ENCODE assay signal across 8 cellular contexts in genomic region chr10:28663576-28664368, GRCh38. TPM values are rescaled to one million over a fixed set of nuclear protein-coding genes. Genes with fewer than 3 reads are reported as not detected.
DNase-seq lines count a peak whose midpoint lies in the region; ATAC-seq, FAIRE-seq and TF ChIP-seq lines count a peak whose summit lies in the region.

No MANE protein-coding gene starts in this region.

- H3K27ac ChIP-seq in WERI-Rb-1 (no peak overlapping the region), mammary epithelial cell (ENCODE audit: insufficient read depth, low read depth, low read length) (no peak overlapping the region), keratinocyte (ENCODE audit: control insufficient read depth, insufficient read depth, low read length) (no peak overlapping the region)

- in situ Hi-C loops in mammary epithelial cell (cut with MboI; ENCODE audit: low sequenced_read_pairs in 2 of 2): loop anchor here (10.0 kb wide), 3 partner anchors 321 to 641 kb away; no protein-coding TSS in a partner anchor

- CTCF ChIA-PET in mammary epithelial cell (lab: Charles Lee; ENCODE audit: low non-redundant PET): interaction anchor here (0.5 to 1.1 kb wide), 6 partner anchors 10 to 824 kb away, joined by 4 to 7 read pairs (median 6); no protein-coding TSS in a partner anchor

- H3K9me3 ChIP-seq in WERI-Rb-1 (ENCODE audit: severe bottlenecking): no peaks in the 10 kb centered on the region
- H3K9me3 ChIP-seq in mammary epithelial cell (replicated peaks; ENCODE audit: insufficient read depth, low read length): no peaks in the 10 kb centered on the region
- no peaks in the 10 kb centered on the region for H3K9me3 ChIP-seq in keratinocyte (ENCODE audit: control insufficient read depth, low read depth, low read length)

- WGBS in mammary epithelial cell (ENCODE audit: low coverage, missing lambda C conversion rate): 11% methylated on average over 8 of the region's 9 CpGs

- no peak overlapping the region for H2AFZ ChIP-seq in mammary epithelial cell (ENCODE audit: low read depth, low read length)
- no peak overlapping the region for H2AFZ ChIP-seq in keratinocyte (ENCODE audit: control insufficient read depth, low read length)

- H3K9me1 ChIP-seq in keratinocyte (ENCODE audit: control insufficient read depth, extremely low read depth, insufficient read depth, low read length): no peaks in the 10 kb centered on the region

- ATAC-seq in GM18867 (IDR thresholded peaks at IDR 0.05; ENCODE audit: unreplicated experiment): peak; percentile 95
- ATAC-seq in HG03095 (IDR thresholded peaks at IDR 0.05; ENCODE audit: unreplicated experiment): peak; percentile 70

- H3K4me3 ChIP-seq in AG09309 (ENCODE audit: control insufficient read depth, low read depth, low read length) (no peak overlapping the region), WERI-Rb-1 (ENCODE audit: low read depth, low read length) (no peak overlapping the region), mammary epithelial cell (replicated peaks in 1 of 3; ENCODE audit: insufficient read depth in 1 of 3, low read depth in 2 of 3, low read length in 3 of 3) (no peak overlapping the region), keratinocyte (ENCODE audit: control insufficient read depth in 2 of 3, extremely low read depth in 1 of 3, insufficient read depth in 2 of 3, low read depth in 1 of 3, low read length in 3 of 3) (no peak overlapping the region)

- no TSS peak for BruUV-seq in mammary epithelial cell (replicated peaks; lab: Mats Ljungman, UMichigan)

- H3K9ac ChIP-seq in mammary epithelial cell (ENCODE audit: insufficient read depth, low read length) (no peak overlapping the region), keratinocyte (ENCODE audit: control insufficient read depth, extremely low read depth, insufficient read depth, low read length) (no peak overlapping the region)

- H3K4me2 ChIP-seq in mammary epithelial cell (ENCODE audit: insufficient read depth, low read depth, low read length) (no peak overlapping the region), keratinocyte (ENCODE audit: control insufficient read depth, extremely low read depth, insufficient read depth, low read depth, low read length) (no peak overlapping the region)

- dilution Hi-C loops in mammary epithelial cell (cut with HindIII; ENCODE audit: low sequenced_read_pairs) (no loop called here), keratinocyte (cut with MboI; ENCODE audit: extremely low pct_ligation_motif_present, low sequenced_read_pairs) (no loop called here)

- H3K79me2 ChIP-seq in mammary epithelial cell (ENCODE audit: insufficient read depth, low read length) (no peaks in the 10 kb centered on the region), keratinocyte (ENCODE audit: control insufficient read depth, insufficient read depth, low read length) (no peaks in the 10 kb centered on the region)

- TF ChIP-seq CTCF in AG09309 (IDR thresholded peaks at IDR 0.05; ENCODE audit: control insufficient read depth, insufficient read depth, low read depth, low read length, missing control alignments) (peak; percentile 99), WERI-Rb-1 (IDR thresholded peaks at IDR 0.05; ENCODE audit: low read depth, low read length) (peak; percentile 77), mammary epithelial cell (conservative IDR thresholded peaks at IDR 0.05 in 1 of 2, IDR thresholded peaks at IDR 0.05 in 1 of 2; ENCODE audit: extremely low read depth in 1 of 2, insufficient read depth in 1 of 2, low read depth in 1 of 2, low read length in 2 of 2) (peak; percentile 98 to 99), keratinocyte (optimal IDR thresholded peaks at IDR 0.05 in 1 of 3, IDR thresholded peaks at IDR 0.05 in 1 of 3, conservative IDR thresholded peaks at IDR 0.05 in 1 of 3; ENCODE audit: extremely low read depth in 1 of 3, insufficient read depth in 2 of 3, low read length in 3 of 3) (peak; percentile 92 to 98 (median 96))

- H3K36me3 ChIP-seq in WERI-Rb-1: no peaks in the 10 kb centered on the region
- no peaks in the 10 kb centered on the region for H3K36me3 ChIP-seq in mammary epithelial cell (ENCODE audit: insufficient read depth, low read length)
- H3K36me3 ChIP-seq in keratinocyte (ENCODE audit: control insufficient read depth in 2 of 2, extremely low read depth in 1 of 2, insufficient read depth in 2 of 2, low read length in 2 of 2): no peaks in the 10 kb centered on the region

- FAIRE-seq in keratinocyte (lab: Jason Lieb, UNC): peak; percentile 87

- H4K20me1 ChIP-seq in mammary epithelial cell (ENCODE audit: insufficient read depth, low read length) (no peaks in the 10 kb centered on the region), keratinocyte (ENCODE audit: control insufficient read depth, extremely low read depth, insufficient read depth, low read length) (no peaks in the 10 kb centered on the region)

- no peaks in the 10 kb centered on the region for H3K27me3 ChIP-seq in WERI-Rb-1 (ENCODE audit: insufficient read depth, low read depth, severe bottlenecking)
- H3K27me3 ChIP-seq in mammary epithelial cell (ENCODE audit: insufficient read depth, low read length): peaks cover 2% of the 10 kb centered on the region
- H3K27me3 ChIP-seq in keratinocyte (ENCODE audit: control insufficient read depth, extremely low read depth, insufficient read depth, low read length): peaks cover 15% of the 10 kb centered on the region

- DNase-seq in AG09309 (ENCODE audit: low read depth) (peak; percentile 56), NCI-H2171 treated with DMSO at 0.1 percent for 48 hours (lab: John Stamatoyannopoulos, UW) (peak; percentile 49), WERI-Rb-1 (peak; percentile 61), mammary epithelial cell (peak; percentile 59), keratinocyte (ENCODE audit: low read depth, low spot score) (no peak)
- peak; percentile 44 to 62 for DNase-seq in stimulated activated CD4-positive, alpha-beta T cell treated with anti-CD3 and anti-CD28 coated beads, Interleukin-15, amount 100 ng/mL, for 48 hours (ENCODE audit: low read depth in 2 of 2)

- H3K4me1 ChIP-seq in mammary epithelial cell (ENCODE audit: insufficient read depth, low read length): peaks cover 11% of the 10 kb centered on the region
- H3K4me1 ChIP-seq in keratinocyte (ENCODE audit: control insufficient read depth, extremely low read depth, insufficient read depth, low read length): peaks cover 12% of the 10 kb centered on the region

- intact Hi-C loops in mammary epithelial cell (cut with micrococcal nuclease): loop anchor here (1.0 to 5.0 kb wide), 5 partner anchors 35 to 641 kb away; no protein-coding TSS in a partner anchor

RNA-seq across cellular contexts. Expression of gene BAMBI, which starts 13.5 kb away (rescaled TPM):
- 1 to 10 TPM; 4.2 to 7.0 TPM for total RNA-seq in mammary epithelial cell
- polyA plus RNA-seq in mammary epithelial cell: 2.7 TPM
- polyA minus RNA-seq in mammary epithelial cell: not detected
- 2.5 to 3.4 TPM (median 2.9 TPM) in 3 replicates for polyA plus RNA-seq in keratinocyte
- polyA plus RNA-seq in keratinocyte (2011; ENCODE audit: low read depth): 9.9 TPM
- polyA plus RNA-seq in keratinocyte (2011; cell fraction: cytosol; rRNA removed): 3.5 and 3.6 TPM in 2 replicates
- polyA plus RNA-seq in keratinocyte (2011; cell fraction: nucleus; rRNA removed): 7.2 and 9.0 TPM in 2 replicates
- 4.1 and 8.8 TPM in 2 replicates for polyA plus RNA-seq in keratinocyte (2012; ENCODE audit: low replicate concordance)
- 1.0 to 4.2 TPM (median 1.2 TPM) in 3 replicates for polyA minus RNA-seq in keratinocyte
- 3.1 TPM for polyA minus RNA-seq in keratinocyte (2011; cell fraction: cytosol; rRNA and poly(A)+ RNA removed)
- 2.6 and 2.9 TPM in 2 replicates for polyA minus RNA-seq in keratinocyte (2011; cell fraction: nucleus; rRNA and poly(A)+ RNA removed)
